ENCODE assay signal across 8 cellular contexts in the genomic region with DNA sequence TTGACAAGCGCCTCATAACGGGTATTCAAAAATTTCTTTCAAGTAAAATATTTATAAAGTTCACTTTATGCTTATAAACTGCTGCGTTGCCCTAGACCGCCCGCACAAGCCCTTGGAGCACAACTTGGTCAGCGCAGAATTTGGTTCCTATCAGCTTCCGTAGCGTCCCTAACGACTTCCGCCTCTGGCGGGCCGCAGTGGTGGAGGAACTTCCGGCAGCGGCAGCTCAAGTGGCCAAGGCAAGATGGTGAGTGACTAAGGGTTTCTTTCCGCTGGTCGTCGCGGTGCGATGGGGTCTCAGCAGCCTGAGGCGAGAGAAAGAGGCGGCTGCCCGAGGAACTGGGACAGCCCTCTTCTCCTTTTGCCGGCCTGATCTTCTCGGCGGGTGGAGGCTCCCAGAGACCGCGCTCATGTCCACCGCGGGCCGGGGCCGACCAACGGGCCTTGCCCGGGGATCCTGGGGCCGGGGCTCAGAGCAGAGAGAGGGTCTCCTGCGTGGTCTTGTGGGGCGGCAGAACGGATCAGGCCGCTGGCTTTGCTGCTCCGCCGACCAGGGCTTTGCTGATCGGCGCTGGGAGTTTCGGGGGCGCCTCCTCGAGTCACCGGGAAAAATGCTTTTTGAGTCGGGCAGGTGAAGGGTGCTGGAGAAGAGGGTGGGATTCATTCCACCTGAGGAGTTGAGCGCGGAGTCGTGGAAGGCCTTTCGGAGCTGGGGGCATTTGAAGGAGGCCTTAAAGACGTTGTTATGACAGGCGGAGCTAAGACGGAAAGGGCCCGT. TPM values are rescaled to one million over a fixed set of nuclear protein-coding genes. Genes with fewer than 3 reads are reported as not detected.
DNase-seq lines count a peak whose midpoint lies in the region; ATAC-seq and TF ChIP-seq lines count a peak whose summit lies in the region.

A gene (plus strand): TSS at position 200 of the 778 bp plus-strand sequence. CDS start 45 bp downstream, at position 245.

- CTCF ChIA-PET in naive thymus-derived CD4-positive, alpha-beta T cell (lab: Charles Lee) = interaction anchor here (0.6 to 1.0 kb wide), 4 partner anchors 8 to 1309 kb away, joined by 4 to 5 read pairs (median 4); no protein-coding TSS in a partner anchor

- H3K36me3 Mint-ChIP-seq in naive thymus-derived CD4-positive, alpha-beta T cell = peaks cover 12 to 33% (median 16%) of the 10 kb centered on the region in 5 donors
- peaks cover 24 to 32% of the 10 kb centered on the region in 2 donors for H3K36me3 Mint-ChIP-seq in stimulated activated naive B cell treated with anti-CD40 and anti-IgM and Interleukin-4, amounts not matched to agents 10 μg/mL and 1 μg/mL and 100 μg/mL, for 72 hours

- TF ChIP-seq CTCF in fibroblast of lung (conservative IDR thresholded peaks at IDR 0.05 in 1 of 2, IDR thresholded peaks at IDR 0.05 in 1 of 2; ENCODE audit: low read depth in 1 of 2, low read length in 2 of 2) = no peak

- H4K20me1 ChIP-seq in Karpas-422 (ENCODE audit: insufficient read depth, low read depth, low read length) (peaks cover 13% of the 10 kb centered on the region; the same call in 1 of the 2 replicates), fibroblast of lung (ENCODE audit: control insufficient read depth, extremely low read depth, insufficient read depth, low read length) (no peaks in the 10 kb centered on the region)

- peaks cover 0 to 16% (median 0%) of the 10 kb centered on the region in 11 donors for H3K9me3 Mint-ChIP-seq in naive thymus-derived CD4-positive, alpha-beta T cell
- peaks cover 4 to 9% of the 10 kb centered on the region in 2 donors for H3K9me3 Mint-ChIP-seq in stimulated activated naive B cell treated with anti-CD40 and anti-IgM and Interleukin-4, amounts not matched to agents 10 μg/mL and 1 μg/mL and 100 μg/mL, for 72 hours

- peak within 1 kb of the TSS; percentile 96 for H3K9ac ChIP-seq in Karpas-422 (ENCODE audit: low read length)
- H3K9ac ChIP-seq in fibroblast of lung (ENCODE audit: insufficient read depth, low read length) = peak within 1 kb of the TSS; percentile 95

- H3K4me3 ChIP-seq in Karpas-422 (ENCODE audit: low read length) (peak within 1 kb of the TSS; percentile 94), fibroblast of lung (replicated peaks in 1 of 4; ENCODE audit: control extremely low read depth in 1 of 4, insufficient read depth in 1 of 4, low read depth in 3 of 4, low read length in 4 of 4) (peak within 1 kb of the TSS; percentile 67 to 97 (median 78))
- peak within 1 kb of the TSS; percentile 87 for H3K4me3 ChIP-seq in naive thymus-derived CD4-positive, alpha-beta T cell (ENCODE audit: low read length)

- DNase-seq in DMS79 treated with DMSO at 0.1 percent for 48 hours (lab: John Stamatoyannopoulos, UW) = peak; percentile 95
- peak; percentile 99 for DNase-seq in Karpas-422
- peak; percentile 95 for DNase-seq in RKO (ENCODE audit: low spot score)
- peak; percentile 82 for DNase-seq in activated T-helper 1 cell treated with Interleukin-2 at 50 U/mL for 16 hours (ENCODE audit: low read depth)
- DNase-seq in fibroblast of lung (ENCODE audit: low read depth in 2 of 2) = peak; percentile 96 to 97
- DNase-seq in naive thymus-derived CD4-positive, alpha-beta T cell = peak; percentile 51 to 89 (median 85)
- peak; percentile 90 for DNase-seq in stimulated activated naive B cell treated with anti-CD40 and anti-IgM and Interleukin-4, amounts not matched to agents 10 μg/mL and 1 μg/mL and 100 μg/mL, for 72 hours

- H3K79me2 ChIP-seq in Karpas-422 (ENCODE audit: low read length) = peaks cover 42% of the 10 kb centered on the region
- H3K79me2 ChIP-seq in fibroblast of lung (ENCODE audit: control insufficient read depth, insufficient read depth, low read length) = peaks cover 30% of the 10 kb centered on the region

- H2AFZ ChIP-seq in Karpas-422 (ENCODE audit: low read length) (peak within 1 kb of the TSS; percentile 85), fibroblast of lung (ENCODE audit: low read length) (peak within 1 kb of the TSS; percentile 93)

- H3K36me3 ChIP-seq in Karpas-422 (ENCODE audit: insufficient read depth, low read length) = peaks cover 29% of the 10 kb centered on the region
- peaks cover 2% of the 10 kb centered on the region for H3K36me3 ChIP-seq in fibroblast of lung (ENCODE audit: control insufficient read depth, insufficient read depth, low read length)
- H3K36me3 ChIP-seq in naive thymus-derived CD4-positive, alpha-beta T cell (ENCODE audit: control insufficient read depth in 2 of 3, insufficient read depth in 3 of 3, low read length in 3 of 3) = peaks cover 4 to 32% (median 7%) of the 10 kb centered on the region in 3 experiments

- H3K4me2 ChIP-seq in Karpas-422 (ENCODE audit: low read depth, low read length, poor library complexity, severe bottlenecking) = peak within 1 kb of the TSS; percentile 89
- H3K4me2 ChIP-seq in fibroblast of lung (ENCODE audit: extremely low read depth, insufficient read depth, low read length) = peak within 1 kb of the TSS; percentile 62

- no peaks in the 10 kb centered on the region for H3K9me3 ChIP-seq in Karpas-422 (ENCODE audit: low read length)
- H3K9me3 ChIP-seq in fibroblast of lung (ENCODE audit: control insufficient read depth, insufficient read depth, low read depth, low read length) = no peaks in the 10 kb centered on the region
- no peaks in the 10 kb centered on the region for H3K9me3 ChIP-seq in naive thymus-derived CD4-positive, alpha-beta T cell (ENCODE audit: control insufficient read depth in 2 of 3, low read length in 3 of 3)

- H3K4me3 Mint-ChIP-seq in naive thymus-derived CD4-positive, alpha-beta T cell = peak within 1 kb of the TSS; percentile 86 to 99 (median 96)
- peak within 1 kb of the TSS; percentile 97 to 99 for H3K4me3 Mint-ChIP-seq in stimulated activated naive B cell treated with anti-CD40 and anti-IgM and Interleukin-4, amounts not matched to agents 10 μg/mL and 1 μg/mL and 100 μg/mL, for 72 hours

- peaks cover 0 to 10% (median 7%) of the 10 kb centered on the region in 5 donors for H3K27me3 Mint-ChIP-seq in naive thymus-derived CD4-positive, alpha-beta T cell
- peaks cover 5 to 12% of the 10 kb centered on the region in 2 donors for H3K27me3 Mint-ChIP-seq in stimulated activated naive B cell treated with anti-CD40 and anti-IgM and Interleukin-4, amounts not matched to agents 10 μg/mL and 1 μg/mL and 100 μg/mL, for 72 hours

- H3K27me3 ChIP-seq in Karpas-422 (ENCODE audit: low read length) (no peaks in the 10 kb centered on the region), fibroblast of lung (ENCODE audit: control insufficient read depth, insufficient read depth, low read length) (no peaks in the 10 kb centered on the region)
- no peaks in the 10 kb centered on the region for H3K27me3 ChIP-seq in naive thymus-derived CD4-positive, alpha-beta T cell (ENCODE audit: control insufficient read depth in 2 of 2, insufficient read depth in 2 of 2, low read length in 2 of 2)

- H3K4me1 Mint-ChIP-seq in naive thymus-derived CD4-positive, alpha-beta T cell = peaks cover 12 to 39% (median 34%) of the 10 kb centered on the region in 7 donors
- H3K4me1 Mint-ChIP-seq in stimulated activated naive B cell treated with anti-CD40 and anti-IgM and Interleukin-4, amounts not matched to agents 10 μg/mL and 1 μg/mL and 100 μg/mL, for 72 hours = peaks cover 19 to 31% of the 10 kb centered on the region in 2 donors

- POLR2A ChIA-PET in naive thymus-derived CD4-positive, alpha-beta T cell (lab: Charles Lee) = interaction anchor here (0.6 to 3.6 kb wide), 6 partner anchors 8 to 979 kb away, joined by 3 to 26 read pairs (median 6); no protein-coding TSS in a partner anchor

- H3K27ac Mint-ChIP-seq in naive thymus-derived CD4-positive, alpha-beta T cell = peak within 1 kb of the TSS; percentile 90 to 98 (median 96)
- H3K27ac Mint-ChIP-seq in stimulated activated naive B cell treated with anti-CD40 and anti-IgM and Interleukin-4, amounts not matched to agents 10 μg/mL and 1 μg/mL and 100 μg/mL, for 72 hours = peak within 1 kb of the TSS; percentile 99

- no peaks in the 10 kb centered on the region for H3K9me2 ChIP-seq in Karpas-422 (replicated peaks; ENCODE audit: insufficient read depth, low read length)

- H3K27ac ChIP-seq in Karpas-422 (ENCODE audit: low read length) (peak within 1 kb of the TSS; percentile 66), fibroblast of lung (ENCODE audit: insufficient read depth, low read length) (peak within 1 kb of the TSS; percentile 86)
- H3K27ac ChIP-seq in naive thymus-derived CD4-positive, alpha-beta T cell (ENCODE audit: low read depth, low read length) = peak within 1 kb of the TSS; percentile 86

- ATAC-seq in GM21825 (IDR thresholded peaks at IDR 0.05; ENCODE audit: unreplicated experiment) = peak; percentile 95
- peak; percentile 97 for ATAC-seq in naive thymus-derived CD4-positive, alpha-beta T cell
- peak; percentile 98 to 99 for ATAC-seq in stimulated activated naive B cell treated with anti-CD40 and anti-IgM and Interleukin-4, amounts not matched to agents 10 μg/mL and 1 μg/mL and 100 μg/mL, for 72 hours (replicated peaks)

- intact Hi-C loops in naive thymus-derived CD4-positive, alpha-beta T cell (cut with micrococcal nuclease) = loop anchor here (1.0 to 5.0 kb wide), 12 partner anchors 74 to 1694 kb away; a partner anchor contains a TSS

- peaks cover 36% of the 10 kb centered on the region for H3K4me1 ChIP-seq in Karpas-422 (ENCODE audit: low read length)
- H3K4me1 ChIP-seq in fibroblast of lung (ENCODE audit: control insufficient read depth, extremely low read depth, insufficient read depth, low read length) = no peaks in the 10 kb centered on the region
- peaks cover 13 to 17% of the 10 kb centered on the region in 2 donors for H3K4me1 ChIP-seq in naive thymus-derived CD4-positive, alpha-beta T cell (ENCODE audit: control insufficient read depth in 2 of 2, insufficient read depth in 2 of 2, low read length in 2 of 2)

RNA-seq across cellular contexts. Expression of the gene that starts here (rescaled TPM):
- 63.6 and 71.8 TPM in 2 replicates for total RNA-seq in Karpas-422 (2014; rRNA removed; shearing (Covaris generic); ENCODE audit: low replicate concordance)
- total RNA-seq in fibroblast of lung = 75.5 and 112 TPM in 2 replicates
- polyA plus RNA-seq in fibroblast of lung = 274 and 300 TPM in 2 replicates
- polyA plus RNA-seq in fibroblast of lung (2012) = 213 and 239 TPM in 2 replicates
- 4.4 and 21.2 TPM in 2 replicates for polyA minus RNA-seq in fibroblast of lung (ENCODE audit: low replicate concordance)
- 100 to 1,000 TPM in 1 of 5 experiments, 10 to 100 TPM in 4; 47.9 to 101 (median 58.2) TPM for total RNA-seq in naive thymus-derived CD4-positive, alpha-beta T cell
- polyA plus RNA-seq in naive thymus-derived CD4-positive, alpha-beta T cell = 10 to 100 TPM; 88.4 to 97.3 TPM

Comparison
In these comparisons a context has a peak if more than half of its experiments do, and no peak if none do; other contexts are left out.
1. Peak in every context shown above with its lines: DNase-seq, ATAC-seq, H3K4me3 ChIP-seq and H3K27ac ChIP-seq.